ENCODE assay signal across 6 cellular contexts in genomic region chr16:72059060-72059459, GRCh38. TPM values are rescaled to one million over a fixed set of nuclear protein-coding genes. Genes with fewer than 3 reads are reported as not detected.
"Had no signal": no experiment of that assay in that cellular context is flagged by ENCODE, and none has a peak within 500 bp of the region (broad histone marks: within the 10 kb centered on the region; RNA-seq: fewer than 3 reads in every experiment).

No MANE protein-coding gene starts in this region.

RNA-seq across cellular contexts. Expression of gene HPR, which starts 4.0 kb away (rescaled TPM):
- total RNA-seq: HT1080, IMR-90, PC-9, Peyer's patch, RPMI7951, SJSA1 had no signal
- polyA plus RNA-seq: IMR-90 had no signal

RNA-seq across cellular contexts. Expression of gene HP, which starts 4.8 kb away (rescaled TPM):
- total RNA-seq: HT1080, IMR-90, PC-9, Peyer's patch, RPMI7951 had no signal
- polyA plus RNA-seq: IMR-90 had no signal
